In the genomic region with DNA sequence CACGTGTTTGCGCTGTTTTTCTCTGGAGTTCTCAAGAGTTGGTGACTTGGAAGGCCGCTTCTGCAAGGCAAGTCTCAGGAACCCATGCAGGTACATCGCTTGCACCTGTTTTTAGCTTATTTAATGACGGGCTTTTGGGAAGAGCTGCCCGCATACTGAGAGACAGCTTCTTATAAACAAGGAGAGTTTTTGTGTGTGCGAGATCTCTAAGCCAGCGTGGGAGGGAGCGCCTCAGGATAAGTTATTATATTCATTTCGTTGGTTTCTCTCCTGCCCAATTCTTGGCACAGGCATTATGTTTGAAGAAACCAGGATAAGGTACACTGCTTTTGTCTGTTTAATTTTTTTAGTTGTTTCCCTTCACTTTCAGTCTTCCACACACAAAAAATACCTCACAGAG, we compare ENCODE assay signal across 17 cellular contexts. TPM values are rescaled to one million over a fixed set of nuclear protein-coding genes. Genes with fewer than 3 reads are reported as not detected.
DNase-seq lines count a peak whose midpoint lies in the region; ATAC-seq and TF ChIP-seq lines count a peak whose summit lies in the region.
"Had no signal": no experiment of that assay in that cellular context is flagged by ENCODE, and none has a peak within 500 bp of the region (broad histone marks: within the 10 kb centered on the region; RNA-seq: fewer than 3 reads in every experiment).

No MANE protein-coding gene starts in this region.

- intact Hi-C loops in activated CD4-positive, alpha-beta T cell treated with anti-CD3 and anti-CD28 coated beads, Interleukin-2, amount 10 ng/mL, durations not matched to agents 24 days and 14 days (cut with micrococcal nuclease) = no loop called here
- intact Hi-C loops in gastrocnemius medialis (cut with DNase I; ENCODE audit: low total_unique reads) = no loop called here
- intact Hi-C loops in colonic mucosa (cut with DNase I) = no loop called here

- TF ChIP-seq CTCF in gastrocnemius medialis (IDR thresholded peaks at IDR 0.05 in 4 of 5, conservative IDR thresholded peaks at IDR 0.05 in 1 of 5) = no peak
- no peak for TF ChIP-seq CTCF in colonic mucosa (IDR thresholded peaks at IDR 0.05)

- no peak for TF ChIP-seq POLR2A in gastrocnemius medialis (IDR thresholded peaks at IDR 0.05)

- H3K4me1 ChIP-seq in iPS-20b (ENCODE audit: insufficient read depth, low read length) (peaks cover 24% of the 10 kb centered on the region), gastrocnemius medialis (peaks cover 27 to 43% of the 10 kb centered on the region in 2 donors), colonic mucosa (no peaks in the 10 kb centered on the region)
- H3K4me1 ChIP-seq: body of pancreas had no signal

- DNase-seq in activated CD4-positive, alpha-beta T cell treated with anti-CD3 and anti-CD28 coated beads, Interleukin-2, amount 10 ng/mL, durations not matched to agents 7 days and 5 days = no peak
- DNase-seq in activated CD4-positive, alpha-beta T cell treated with anti-CD3 and anti-CD28 coated beads, Interleukin-2, amount 10 ng/mL, durations not matched to agents 24 days and 14 days = no peak
- DNase-seq in SK-N-MC (ENCODE audit: low read depth, low spot score) (no peak), gastrocnemius medialis (no peak), iPS-NIHi7 (ENCODE audit: extremely low spot score) (no peak), GM19238 (ENCODE audit: insufficient read length, low spot score) (no peak), colonic mucosa (no peak)
- DNase-seq: 8988T; COR-L47; effector CD8-positive, alpha-beta T cell; naive B cell; NCI-H1105; NCI-H345 had no signal

- H3K27me3 ChIP-seq in iPS-20b (ENCODE audit: insufficient read depth, low read length) = no peaks in the 10 kb centered on the region
- H3K27me3 ChIP-seq in gastrocnemius medialis = no peaks in the 10 kb centered on the region
- no peaks in the 10 kb centered on the region for H3K27me3 ChIP-seq in colonic mucosa
- H3K27me3 ChIP-seq: body of pancreas had no signal

- H3K9me3 Mint-ChIP-seq in activated CD4-positive, alpha-beta T cell treated with anti-CD3 and anti-CD28 coated beads, Interleukin-2, amount 10 ng/mL, durations not matched to agents 7 days and 5 days = no peaks in the 10 kb centered on the region
- H3K9me3 Mint-ChIP-seq in activated CD4-positive, alpha-beta T cell treated with anti-CD3 and anti-CD28 coated beads, Interleukin-2, amount 10 ng/mL, durations not matched to agents 24 days and 14 days = no peaks in the 10 kb centered on the region
- H3K9me3 Mint-ChIP-seq: activated T-helper 17 cell treated with anti-CD3 and anti-CD28 coated beads, Interleukin-2, amount 50 U/mL, for 72 hours; stimulated activated naive CD8-positive, alpha-beta T cell treated with anti-CD3 and anti-CD28 coated beads, Interleukin-15, Interleukin-2, amounts not matched to agents 100 ng/mL and 50 ng/mL, for 24 hours had no signal

- in situ Hi-C loops in gastrocnemius medialis (cut with MboI; ENCODE audit: low sequenced_read_pairs in 4 of 4) = no loop called here

- no peak overlapping the region for H3K4me3 Mint-ChIP-seq in activated CD4-positive, alpha-beta T cell treated with anti-CD3 and anti-CD28 coated beads, Interleukin-2, amount 10 ng/mL, durations not matched to agents 7 days and 5 days
- no peak overlapping the region for H3K4me3 Mint-ChIP-seq in activated CD4-positive, alpha-beta T cell treated with anti-CD3 and anti-CD28 coated beads, Interleukin-2, amount 10 ng/mL, durations not matched to agents 24 days and 14 days

- peaks cover 2% of the 10 kb centered on the region; the same call in 1 of the 2 replicates for H3K36me3 ChIP-seq in SK-N-MC (ENCODE audit: insufficient read depth, low read length)
- H3K36me3 ChIP-seq in iPS-20b (ENCODE audit: insufficient read depth, low read depth, low read length) = peaks cover 38% of the 10 kb centered on the region; the same call in 1 of the 2 replicates
- peaks cover 0 to 43% of the 10 kb centered on the region in 2 donors for H3K36me3 ChIP-seq in gastrocnemius medialis
- H3K36me3 ChIP-seq in colonic mucosa = no peaks in the 10 kb centered on the region

- peaks cover 41% of the 10 kb centered on the region for H3K4me1 Mint-ChIP-seq in activated CD4-positive, alpha-beta T cell treated with anti-CD3 and anti-CD28 coated beads, Interleukin-2, amount 10 ng/mL, durations not matched to agents 7 days and 5 days
- H3K4me1 Mint-ChIP-seq in activated CD4-positive, alpha-beta T cell treated with anti-CD3 and anti-CD28 coated beads, Interleukin-2, amount 10 ng/mL, durations not matched to agents 24 days and 14 days = peaks cover 17% of the 10 kb centered on the region

- H3K9me3 ChIP-seq in SK-N-MC (ENCODE audit: low read depth, low read length) (no peaks in the 10 kb centered on the region), iPS-20b (ENCODE audit: insufficient read depth, low read depth, low read length) (peaks cover 2% of the 10 kb centered on the region; the same call in 1 of the 2 replicates), gastrocnemius medialis (no peaks in the 10 kb centered on the region), colonic mucosa (no peaks in the 10 kb centered on the region)
- H3K9me3 ChIP-seq: body of pancreas had no signal

- H3K27ac ChIP-seq in SK-N-MC (peak overlapping the region; percentile 89), iPS-20b (ENCODE audit: low read length) (no peak overlapping the region), gastrocnemius medialis (peak overlapping the region; percentile 94 to 95 (median 94)), colonic mucosa (no peak overlapping the region)

- peaks cover 60% of the 10 kb centered on the region for H3K36me3 Mint-ChIP-seq in activated CD4-positive, alpha-beta T cell treated with anti-CD3 and anti-CD28 coated beads, Interleukin-2, amount 10 ng/mL, durations not matched to agents 7 days and 5 days (ENCODE audit: low read depth)
- peaks cover 45% of the 10 kb centered on the region for H3K36me3 Mint-ChIP-seq in activated CD4-positive, alpha-beta T cell treated with anti-CD3 and anti-CD28 coated beads, Interleukin-2, amount 10 ng/mL, durations not matched to agents 24 days and 14 days (ENCODE audit: low read depth)

- H3K4me3 ChIP-seq in SK-N-MC (no peak overlapping the region), iPS-20b (ENCODE audit: low read length) (no peak overlapping the region), gastrocnemius medialis (no peak overlapping the region), colonic mucosa (no peak overlapping the region)
- H3K4me3 ChIP-seq: body of pancreas had no signal

- H3K27me3 Mint-ChIP-seq in activated CD4-positive, alpha-beta T cell treated with anti-CD3 and anti-CD28 coated beads, Interleukin-2, amount 10 ng/mL, durations not matched to agents 7 days and 5 days = no peaks in the 10 kb centered on the region
- no peaks in the 10 kb centered on the region for H3K27me3 Mint-ChIP-seq in activated CD4-positive, alpha-beta T cell treated with anti-CD3 and anti-CD28 coated beads, Interleukin-2, amount 10 ng/mL, durations not matched to agents 24 days and 14 days
- H3K27me3 Mint-ChIP-seq: activated T-helper 17 cell treated with anti-CD3 and anti-CD28 coated beads, Interleukin-2, amount 50 U/mL, for 72 hours; naive B cell; stimulated activated naive CD8-positive, alpha-beta T cell treated with anti-CD3 and anti-CD28 coated beads, Interleukin-15, Interleukin-2, amounts not matched to agents 100 ng/mL and 50 ng/mL, for 24 hours had no signal

- ATAC-seq in gastrocnemius medialis = no peak
- ATAC-seq: activated T-helper 17 cell treated with anti-CD3 and anti-CD28 coated beads, Interleukin-2, amount 50 U/mL, for 72 hours; body of pancreas had no signal

- CTCF ChIA-PET in activated CD4-positive, alpha-beta T cell treated with anti-CD3 and anti-CD28 coated beads, Interleukin-2, amount 10 ng/mL, durations not matched to agents 7 days and 5 days (lab: Charles Lee) = interaction anchor here (1.5 to 2.6 kb wide), 5 partner anchors 11 to 18 kb away, joined by 3 to 11 read pairs (median 6); a partner anchor contains a TSS

- no peak overlapping the region for H3K9ac ChIP-seq in SK-N-MC (ENCODE audit: insufficient read length)
- peak overlapping the region; percentile 55; the same call in 1 of the 2 replicates for H3K9ac ChIP-seq in iPS-20b (ENCODE audit: low read depth, low read length)
- H3K9ac ChIP-seq in colonic mucosa (ENCODE audit: low read depth in 2 of 2, low read length in 2 of 2) = no peak overlapping the region

- POLR2A ChIA-PET in activated CD4-positive, alpha-beta T cell treated with anti-CD3 and anti-CD28 coated beads, Interleukin-2, amount 10 ng/mL, durations not matched to agents 7 days and 5 days (lab: Charles Lee) = no interaction called here

- peak overlapping the region; percentile 9 for H3K27ac Mint-ChIP-seq in activated CD4-positive, alpha-beta T cell treated with anti-CD3 and anti-CD28 coated beads, Interleukin-2, amount 10 ng/mL, durations not matched to agents 7 days and 5 days
- H3K27ac Mint-ChIP-seq in activated CD4-positive, alpha-beta T cell treated with anti-CD3 and anti-CD28 coated beads, Interleukin-2, amount 10 ng/mL, durations not matched to agents 24 days and 14 days = no peak overlapping the region

RNA-seq across cellular contexts. Expression of a gene that starts 11.4 kb away (rescaled TPM):
- total RNA-seq in activated CD4-positive, alpha-beta T cell treated with anti-CD3 and anti-CD28 coated beads, Interleukin-2, amount 10 ng/mL, durations not matched to agents 7 days and 5 days = 10 to 100 TPM; 57.6 to 61.3 TPM
- 88.0 and 91.7 TPM in 2 replicates for total RNA-seq in activated CD4-positive, alpha-beta T cell treated with anti-CD3 and anti-CD28 coated beads, Interleukin-2, amount 10 ng/mL, durations not matched to agents 24 days and 14 days
- total RNA-seq in gastrocnemius medialis (10 to 100 TPM in 2 of 4 donors, 1 to 10 TPM in 2; 7.7 to 28.7 (median 9.1) TPM), colonic mucosa (10 to 100 TPM; 47.2 TPM)

Comparison
In these comparisons a context has a peak if more than half of its experiments do, and no peak if none do; other contexts are left out.
1. H3K27ac ChIP-seq: peak in SK-N-MC (single experiment) and gastrocnemius medialis (4 of 4); none in iPS-20b (single experiment) and colonic mucosa (single experiment).